19 cellular contexts compared by ENCODE assay signal in genomic region chr17:57331423-57331822, GRCh38.
DNase-seq lines count a peak whose midpoint lies in the region; ATAC-seq and TF ChIP-seq lines count a peak whose summit lies in the region.
"Had no signal": no experiment of that assay in that cellular context is flagged by ENCODE, and none has a peak within 500 bp of the region (broad histone marks: within the 10 kb centered on the region; RNA-seq: fewer than 3 reads in every experiment).

No MANE protein-coding gene starts in this region.

- H3K9me3 ChIP-seq in adrenal gland (replicated peaks in 1 of 3): no peaks in the 10 kb centered on the region
- no peaks in the 10 kb centered on the region for H3K9me3 ChIP-seq in gastrocnemius medialis
- H3K9me3 ChIP-seq: SJCRH30 had no signal

- H3K36me3 ChIP-seq in adrenal gland (replicated peaks in 1 of 2) (no peaks in the 10 kb centered on the region), gastrocnemius medialis (no peaks in the 10 kb centered on the region)
- H3K36me3 ChIP-seq: SJCRH30 had no signal

- no peak for DNase-seq in activated naive CD4-positive, alpha-beta T cell treated with anti-CD3 and anti-CD28 coated beads, Interleukin-2, amount 50 U/mL, for 72 hours (ENCODE audit: low spot score in 2 of 2)
- DNase-seq in adrenal gland (peak in 4 of 7 donors; percentile 43 to 56 (median 48)), nephron progenitor cell (no peak), gastrocnemius medialis (no peak), A172 (ENCODE audit: low spot score) (no peak), hepatic stellate cell (ENCODE audit: low spot score) (no peak), dorsolateral prefrontal cortex (no peak)
- DNase-seq: COR-L47, GDM1, NCI-H1417 treated with DMSO at 0.1 percent for 48 hours, NCI-H2029, NCI-H2171, NCI-H526, PC-9, SJCRH30 had no signal

- no peaks in the 10 kb centered on the region for H3K27me3 ChIP-seq in adrenal gland
- no peaks in the 10 kb centered on the region for H3K27me3 ChIP-seq in gastrocnemius medialis
- H3K27me3 ChIP-seq in dorsolateral prefrontal cortex: no peaks in the 10 kb centered on the region
- H3K27me3 ChIP-seq: SJCRH30 had no signal

- whole genome bisulfite sequencing in adrenal gland, 4 donors: 64 to 74% (median 69%) methylated on average over 9 of the region's 9 CpGs

- TF ChIP-seq POLR2A in adrenal gland (IDR thresholded peaks at IDR 0.05): no peak
- no peak for TF ChIP-seq POLR2A in gastrocnemius medialis (IDR thresholded peaks at IDR 0.05)

- intact Hi-C loops in adrenal gland (cut with DNase I): no loop called here
- intact Hi-C loops in gastrocnemius medialis (cut with DNase I; ENCODE audit: low total_unique reads): no loop called here
- intact Hi-C loops in dorsolateral prefrontal cortex (cut with DNase I): no loop called here

- no peaks in the 10 kb centered on the region for H3K9me3 Mint-ChIP-seq in activated naive CD4-positive, alpha-beta T cell treated with anti-CD3 and anti-CD28 coated beads, Interleukin-2, amount 50 U/mL, for 24 hours
- H3K9me3 Mint-ChIP-seq in activated naive CD4-positive, alpha-beta T cell treated with anti-CD3 and anti-CD28 coated beads, Interleukin-2, amount 50 U/mL, for 72 hours: peaks cover 0 to 5% of the 10 kb centered on the region in 2 donors
- peaks cover 7% of the 10 kb centered on the region for H3K9me3 Mint-ChIP-seq in nephron progenitor cell

- in situ Hi-C loops in gastrocnemius medialis (cut with MboI; ENCODE audit: low sequenced_read_pairs in 4 of 4): no loop called here

- no peak for ATAC-seq in activated naive CD4-positive, alpha-beta T cell treated with anti-CD3 and anti-CD28 coated beads, Interleukin-2, amount 50 U/mL, for 72 hours
- ATAC-seq in gastrocnemius medialis: no peak

- H3K4me3 ChIP-seq in adrenal gland (no peak overlapping the region), gastrocnemius medialis (no peak overlapping the region), dorsolateral prefrontal cortex (no peak overlapping the region)
- H3K4me3 ChIP-seq: PC-9, SJCRH30 had no signal

- peaks cover 25% of the 10 kb centered on the region for H3K4me1 Mint-ChIP-seq in activated naive CD4-positive, alpha-beta T cell treated with anti-CD3 and anti-CD28 coated beads, Interleukin-2, amount 50 U/mL, for 24 hours
- peaks cover 43% of the 10 kb centered on the region for H3K4me1 Mint-ChIP-seq in nephron progenitor cell

- peak overlapping the region; percentile 41 for H3K27ac Mint-ChIP-seq in activated naive CD4-positive, alpha-beta T cell treated with anti-CD3 and anti-CD28 coated beads, Interleukin-2, amount 50 U/mL, for 24 hours
- no peak overlapping the region for H3K27ac Mint-ChIP-seq in activated naive CD4-positive, alpha-beta T cell treated with anti-CD3 and anti-CD28 coated beads, Interleukin-2, amount 50 U/mL, for 72 hours
- peak overlapping the region; percentile 97 for H3K27ac Mint-ChIP-seq in nephron progenitor cell
- H3K27ac Mint-ChIP-seq: B cell had no signal

- H3K27me3 Mint-ChIP-seq in activated naive CD4-positive, alpha-beta T cell treated with anti-CD3 and anti-CD28 coated beads, Interleukin-2, amount 50 U/mL, for 24 hours: no peaks in the 10 kb centered on the region
- H3K27me3 Mint-ChIP-seq in nephron progenitor cell (ENCODE audit: low read depth, poor library complexity): peaks cover 6% of the 10 kb centered on the region
- H3K27me3 Mint-ChIP-seq: B cell had no signal

- peaks cover 14% of the 10 kb centered on the region for H3K36me3 Mint-ChIP-seq in activated naive CD4-positive, alpha-beta T cell treated with anti-CD3 and anti-CD28 coated beads, Interleukin-2, amount 50 U/mL, for 24 hours
- H3K36me3 Mint-ChIP-seq in activated naive CD4-positive, alpha-beta T cell treated with anti-CD3 and anti-CD28 coated beads, Interleukin-2, amount 50 U/mL, for 72 hours: peaks cover 0 to 5% of the 10 kb centered on the region in 2 donors
- H3K36me3 Mint-ChIP-seq in nephron progenitor cell (ENCODE audit: low read depth): peaks cover 73% of the 10 kb centered on the region

- peak overlapping the region in 4 of 5 donors; percentile 65 to 91 (median 84) for H3K27ac ChIP-seq in adrenal gland
- H3K27ac ChIP-seq in gastrocnemius medialis: peak overlapping the region; percentile 77 to 84 (median 82)
- H3K27ac ChIP-seq in dorsolateral prefrontal cortex: peak overlapping the region in 2 of 59 donors; percentile 9 to 21
- H3K27ac ChIP-seq: 22Rv1, PC-9, RWPE1, SJCRH30 had no signal

- H3K4me1 ChIP-seq in adrenal gland (replicated peaks in 1 of 2): peaks cover 27 to 50% of the 10 kb centered on the region in 2 donors
- H3K4me1 ChIP-seq in gastrocnemius medialis: peaks cover 44 to 52% of the 10 kb centered on the region in 2 donors

- no peak overlapping the region for H3K4me3 Mint-ChIP-seq in activated naive CD4-positive, alpha-beta T cell treated with anti-CD3 and anti-CD28 coated beads, Interleukin-2, amount 50 U/mL, for 24 hours
- no peak overlapping the region for H3K4me3 Mint-ChIP-seq in nephron progenitor cell
- H3K4me3 Mint-ChIP-seq: B cell had no signal

- no peak for TF ChIP-seq CTCF in adrenal gland (IDR thresholded peaks at IDR 0.05)
- no peak for TF ChIP-seq CTCF in nephron progenitor cell (IDR thresholded peaks at IDR 0.05)
- no peak for TF ChIP-seq CTCF in gastrocnemius medialis (IDR thresholded peaks at IDR 0.05 in 4 of 5, conservative IDR thresholded peaks at IDR 0.05 in 1 of 5)
- TF ChIP-seq CTCF in dorsolateral prefrontal cortex (IDR thresholded peaks at IDR 0.05 in 54 of 56, conservative IDR thresholded peaks at IDR 0.05 in 2 of 56; ENCODE audit: low read depth in 1 of 56, partially characterized antibody in 56 of 56): no peak

Comparison
In these comparisons a context has a peak if more than half of its experiments do, and no peak if none do; other contexts are left out.
1. H3K27ac Mint-ChIP-seq: peak in activated naive CD4-positive, alpha-beta T cell treated with anti-CD3 and anti-CD28 coated beads, Interleukin-2, amount 50 U/mL, for 24 hours (single experiment) and nephron progenitor cell (single experiment); none in activated naive CD4-positive, alpha-beta T cell treated with anti-CD3 and anti-CD28 coated beads, Interleukin-2, amount 50 U/mL, for 72 hours (0 of 2).
2. DNase-seq: peak in adrenal gland (4 of 7); none in activated naive CD4-positive, alpha-beta T cell treated with anti-CD3 and anti-CD28 coated beads, Interleukin-2, amount 50 U/mL, for 72 hours (0 of 2), nephron progenitor cell (single experiment), gastrocnemius medialis (0 of 2), A172 (single experiment), hepatic stellate cell (single experiment) and dorsolateral prefrontal cortex (0 of 10).